11 cellular contexts compared by ENCODE assay signal in genomic region chr9:33820231-33820745, GRCh38. TPM values are rescaled to one million over a fixed set of nuclear protein-coding genes. Genes with fewer than 3 reads are reported as not detected.
A peak's percentile ranks its signal among the peaks of the same experiment; 100 is the strongest.
DNase-seq lines count a peak whose midpoint lies in the region; ATAC-seq and TF ChIP-seq lines count a peak whose summit lies in the region.
"Had no signal": no experiment of that assay in that cellular context is flagged by ENCODE, and none has a peak within 500 bp of the region (broad histone marks: within the 10 kb centered on the region; RNA-seq: fewer than 3 reads in every experiment).

No MANE protein-coding gene starts in this region.

- peaks cover 57 to 70% (median 67%) of the 10 kb centered on the region in 11 experiments for H4K20me1 ChIP-seq in BLaER1 treated with 17β-estradiol and CSF1 and Interleukin-3, amounts not matched to agents 10 nM and 100 nM
- H4K20me1 ChIP-seq in Loucy (ENCODE audit: insufficient read depth, low read length, poor library complexity, severe bottlenecking), result peaks cover 64% of the 10 kb centered on the region

- H3K79me2 ChIP-seq in Loucy (ENCODE audit: insufficient read depth, low read length), result peaks cover 92% of the 10 kb centered on the region

- H3K4me1 ChIP-seq in BLaER1 treated with 17β-estradiol and CSF1 and Interleukin-3, amounts not matched to agents 10 nM and 100 nM, result peaks cover 36 to 59% (median 42%) of the 10 kb centered on the region in 10 experiments
- peaks cover 32% of the 10 kb centered on the region for H3K4me1 ChIP-seq in Loucy (ENCODE audit: insufficient read depth, low read length, poor library complexity, severe bottlenecking)
- H3K4me1 ChIP-seq in left lung, result peaks cover 0 to 63% of the 10 kb centered on the region in 2 donors

- peak overlapping the region; percentile 99 for H3K27ac Mint-ChIP-seq in dendritic cell treated with granulocyte-macrophage colony-stimulating factor and Interleukin-4, amounts not matched to agents 40 ng/mL and 50 ng/mL, for 4 days
- H3K27ac Mint-ChIP-seq in nephron progenitor cell, result no peak overlapping the region

- H2AFZ ChIP-seq in Loucy (ENCODE audit: low read length), result no peak overlapping the region

- H3K36me3 ChIP-seq in BLaER1 treated with 17β-estradiol and CSF1 and Interleukin-3, amounts not matched to agents 10 nM and 100 nM, result peaks cover 13 to 62% (median 44%) of the 10 kb centered on the region in 11 experiments; a peak in 21 of 22 replicates
- peaks cover 5% of the 10 kb centered on the region; the same call in 1 of the 2 replicates for H3K36me3 ChIP-seq in Loucy (ENCODE audit: insufficient read depth, low read length)
- H3K36me3 ChIP-seq in left lung, result peaks cover 0 to 4% of the 10 kb centered on the region in 2 donors

- intact Hi-C loops in dendritic cell treated with granulocyte-macrophage colony-stimulating factor and Interleukin-4, amounts not matched to agents 40 ng/mL and 50 ng/mL, for 4 days (cut with micrococcal nuclease), result no loop called here
- intact Hi-C loops in left lung (cut with DNase I), result no loop called here

- peak overlapping the region; percentile 92 to 99 (median 97); a peak in 14 of 20 replicates for H3K4me3 ChIP-seq in BLaER1 treated with 17β-estradiol and CSF1 and Interleukin-3, amounts not matched to agents 10 nM and 100 nM
- H3K4me3 ChIP-seq in Loucy (ENCODE audit: low read length, poor library complexity, severe bottlenecking) (peak overlapping the region; percentile 89), left lung (peak overlapping the region in 1 of 2 donors; percentile 88)

- DNase-seq in nephron progenitor cell (no peak), NCI-H510A treated with DMSO at 0.1 percent for 48 hours (lab: John Stamatoyannopoulos, UW) (no peak), left lung (no peak)
- DNase-seq: GDM1, Peyer's patch had no signal

- H3K27me3 ChIP-seq in BLaER1 treated with 17β-estradiol and CSF1 and Interleukin-3, amounts not matched to agents 10 nM and 100 nM, result no peaks in the 10 kb centered on the region
- H3K27me3 ChIP-seq in Loucy (ENCODE audit: insufficient read depth, low read length, poor library complexity, severe bottlenecking) (no peaks in the 10 kb centered on the region), left lung (no peaks in the 10 kb centered on the region)
- H3K27me3 ChIP-seq: Peyer's patch had no signal

- H3K4me2 ChIP-seq in BLaER1 treated with 17β-estradiol and CSF1 and Interleukin-3, amounts not matched to agents 10 nM and 100 nM, result peak overlapping the region; percentile 85 to 99 (median 93); a peak in 21 of 22 replicates
- H3K4me2 ChIP-seq in Loucy (ENCODE audit: low read depth, low read length, poor library complexity, severe bottlenecking), result peak overlapping the region; percentile 92

- no peaks in the 10 kb centered on the region for H3K9me2 ChIP-seq in Loucy (replicated peaks; ENCODE audit: low read depth, low read length)

- peaks cover 26% of the 10 kb centered on the region for H3K36me3 Mint-ChIP-seq in dendritic cell treated with granulocyte-macrophage colony-stimulating factor and Interleukin-4, amounts not matched to agents 40 ng/mL and 50 ng/mL, for 4 days (ENCODE audit: low read depth)
- peaks cover 50% of the 10 kb centered on the region for H3K36me3 Mint-ChIP-seq in nephron progenitor cell (ENCODE audit: low read depth)

- ATAC-seq in GM19395 (IDR thresholded peaks at IDR 0.05; ENCODE audit: unreplicated experiment) (no peak), GM19351 (IDR thresholded peaks at IDR 0.05; ENCODE audit: unreplicated experiment) (no peak), left lung (no peak)
- ATAC-seq: esophagus mucosa had no signal

- H3F3A ChIP-seq in Loucy (ENCODE audit: low read depth), result no peaks in the 10 kb centered on the region; the same call in 1 of the 2 replicates

- peak overlapping the region in 7 of 11 experiments; percentile 100; a peak in 13 of 22 replicates for H3K9ac ChIP-seq in BLaER1 treated with 17β-estradiol and CSF1 and Interleukin-3, amounts not matched to agents 10 nM and 100 nM
- peak overlapping the region; percentile 86 for H3K9ac ChIP-seq in Loucy (ENCODE audit: low read depth, low read length, poor library complexity, severe bottlenecking)

- peak overlapping the region in 8 of 11 experiments; percentile 3 to 100 (median 100); a peak in 13 of 22 replicates for H3K27ac ChIP-seq in BLaER1 treated with 17β-estradiol and CSF1 and Interleukin-3, amounts not matched to agents 10 nM and 100 nM
- no peak overlapping the region for H3K27ac ChIP-seq in left lung

- peaks cover 32% of the 10 kb centered on the region for H3K4me1 Mint-ChIP-seq in dendritic cell treated with granulocyte-macrophage colony-stimulating factor and Interleukin-4, amounts not matched to agents 40 ng/mL and 50 ng/mL, for 4 days (ENCODE audit: low read depth)
- peaks cover 39% of the 10 kb centered on the region for H3K4me1 Mint-ChIP-seq in nephron progenitor cell

- TF ChIP-seq CTCF in Loucy (conservative IDR thresholded peaks at IDR 0.05; ENCODE audit: low read length) (no peak), nephron progenitor cell (IDR thresholded peaks at IDR 0.05) (no peak), left lung (IDR thresholded peaks at IDR 0.05) (no peak)

- H3K27me3 Mint-ChIP-seq in dendritic cell treated with granulocyte-macrophage colony-stimulating factor and Interleukin-4, amounts not matched to agents 40 ng/mL and 50 ng/mL, for 4 days, result no peaks in the 10 kb centered on the region
- no peaks in the 10 kb centered on the region for H3K27me3 Mint-ChIP-seq in nephron progenitor cell (ENCODE audit: low read depth, poor library complexity)

- H3K9me3 ChIP-seq in BLaER1 treated with 17β-estradiol and CSF1 and Interleukin-3, amounts not matched to agents 10 nM and 100 nM (replicated peaks in 1 of 11), result peaks cover 0 to 9% (median 0%) of the 10 kb centered on the region in 11 experiments; a peak in 2 of 22 replicates
- no peaks in the 10 kb centered on the region for H3K9me3 ChIP-seq in Loucy (ENCODE audit: insufficient read depth, low read depth, low read length)
- no peaks in the 10 kb centered on the region for H3K9me3 ChIP-seq in left lung
- H3K9me3 ChIP-seq: Peyer's patch had no signal

- H3K4me3 Mint-ChIP-seq in dendritic cell treated with granulocyte-macrophage colony-stimulating factor and Interleukin-4, amounts not matched to agents 40 ng/mL and 50 ng/mL, for 4 days, result peak overlapping the region; percentile 32
- peak overlapping the region; percentile 97 for H3K4me3 Mint-ChIP-seq in nephron progenitor cell

- H3K9me3 Mint-ChIP-seq in dendritic cell treated with granulocyte-macrophage colony-stimulating factor and Interleukin-4, amounts not matched to agents 40 ng/mL and 50 ng/mL, for 4 days, result no peaks in the 10 kb centered on the region
- peaks cover 12% of the 10 kb centered on the region for H3K9me3 Mint-ChIP-seq in nephron progenitor cell

RNA-seq across cellular contexts. Expression of gene UBE2R2, which starts 3.3 kb away (rescaled TPM):
- total RNA-seq in left lung, result 10 to 100 TPM; 34.0 to 37.5 TPM

RNA-seq across cellular contexts. Expression of gene PRSS3, which starts 24.9 kb away (rescaled TPM):
- total RNA-seq in left lung, result under 1 TPM in 1 of 2 donors, not detected in 1; 0.34 TPM

Comparison
In these comparisons a context has a peak if more than half of its experiments do, and no peak if none do; other contexts are left out.
1. H3K27ac ChIP-seq: peak in BLaER1 treated with 17β-estradiol and CSF1 and Interleukin-3, amounts not matched to agents 10 nM and 100 nM (8 of 11); none in left lung (0 of 2).